In the genomic region with DNA sequence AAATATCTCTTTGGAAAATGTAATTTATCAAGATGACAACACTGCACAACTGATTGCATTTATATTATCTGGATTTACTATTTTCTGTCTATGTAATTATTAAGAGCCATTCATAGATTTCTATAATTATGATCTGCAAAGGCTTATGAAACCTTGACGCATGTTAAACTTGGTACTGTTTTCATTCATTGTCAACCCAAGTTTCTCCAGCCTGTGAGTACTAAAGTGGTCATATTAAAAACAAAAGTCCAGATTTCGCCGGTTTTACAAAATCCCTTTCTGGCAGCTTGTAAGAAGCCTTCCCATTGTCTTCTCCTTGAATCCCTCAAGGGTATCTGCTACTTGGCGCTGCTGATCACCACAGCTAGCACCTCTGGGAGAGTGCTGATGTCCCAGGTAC, we compare ENCODE assay signal across 28 cellular contexts. TPM values are rescaled to one million over a fixed set of nuclear protein-coding genes. Genes with fewer than 3 reads are reported as not detected.
"Had no signal": no experiment of that assay in that cellular context is flagged by ENCODE, and none has a peak within 500 bp of the region (broad histone marks: within the 10 kb centered on the region; RNA-seq: fewer than 3 reads in every experiment).

No MANE protein-coding gene starts in this region.

- H2AFZ ChIP-seq: parathyroid adenoma had no signal

- ATAC-seq: effector memory CD8-positive, alpha-beta T cell; gastrocnemius medialis; left cardiac atrium; right cardiac atrium had no signal

- H3K27ac Mint-ChIP-seq: activated naive CD8-positive, alpha-beta T cell treated with anti-CD3 and anti-CD28 coated beads for 36 hours; effector memory CD8-positive, alpha-beta T cell; stimulated activated naive CD8-positive, alpha-beta T cell treated with anti-CD3 and anti-CD28 coated beads, Interleukin-15, Interleukin-2, amounts not matched to agents 100 ng/mL and 50 ng/mL, for 24 hours had no signal

- H3K9me3 ChIP-seq: esophagus squamous epithelium, gastrocnemius medialis, tibial artery had no signal

- FAIRE-seq: colon, TTC549 had no signal

- DNase-seq: activated CD4-positive, alpha-beta T cell treated with anti-CD3 and anti-CD28 coated beads for 1 hour; activated CD4-positive, alpha-beta T cell treated with anti-CD3 and anti-CD28 coated beads, Interleukin-2, amount 50 U/mL, for 1 hour; activated naive CD4-positive, alpha-beta T cell treated with Interleukin-2 at 50 U/mL for 16 hours; activated naive CD8-positive, alpha-beta T cell treated with anti-CD3 and anti-CD28 coated beads for 36 hours; activated T-cell treated with anti-CD3 and anti-CD28 coated beads, Interleukin-2, amount 50 U/mL, for 1 hour; dorsolateral prefrontal cortex; effector memory CD8-positive, alpha-beta T cell; esophagus squamous epithelium; gastrocnemius medialis; head of caudate nucleus; islet precursor cell; left cardiac atrium; nucleus accumbens; right cardiac atrium; stimulated activated CD4-positive, alpha-beta T cell treated with anti-CD3 and anti-CD28 coated beads, Interleukin-4, amount 100 ng/mL, for 24 hours; substantia nigra; tibial artery; WERI-Rb-1 had no signal

- H3K36me3 Mint-ChIP-seq: activated naive CD8-positive, alpha-beta T cell treated with anti-CD3 and anti-CD28 coated beads for 36 hours; memory B cell had no signal

- H3K27me3 Mint-ChIP-seq: central memory CD8-positive, alpha-beta T cell; memory B cell had no signal

- H3K4me1 ChIP-seq: breast epithelium, esophagus squamous epithelium, gastrocnemius medialis, parathyroid adenoma, tibial artery had no signal

- H3K4me1 Mint-ChIP-seq: activated naive CD8-positive, alpha-beta T cell treated with anti-CD3 and anti-CD28 coated beads for 36 hours; central memory CD8-positive, alpha-beta T cell had no signal

- H3K36me3 ChIP-seq: breast epithelium, esophagus squamous epithelium, gastrocnemius medialis, tibial artery, WERI-Rb-1 had no signal

- H3K4me3 ChIP-seq: breast epithelium, dorsolateral prefrontal cortex, esophagus squamous epithelium, gastrocnemius medialis, tibial artery had no signal

- H3K27ac ChIP-seq: breast epithelium, dorsolateral prefrontal cortex, esophagus squamous epithelium, gastrocnemius medialis, parathyroid adenoma, tibial artery, WERI-Rb-1 had no signal

- H3K79me2 ChIP-seq: parathyroid adenoma had no signal

- H3K9me3 Mint-ChIP-seq: activated naive CD8-positive, alpha-beta T cell treated with anti-CD3 and anti-CD28 coated beads for 36 hours; central memory CD8-positive, alpha-beta T cell; effector memory CD8-positive, alpha-beta T cell; stimulated activated naive CD8-positive, alpha-beta T cell treated with anti-CD3 and anti-CD28 coated beads, Interleukin-15, Interleukin-2, amounts not matched to agents 100 ng/mL and 50 ng/mL, for 24 hours had no signal

- H3K4me3 Mint-ChIP-seq: activated naive CD8-positive, alpha-beta T cell treated with anti-CD3 and anti-CD28 coated beads for 36 hours; central memory CD8-positive, alpha-beta T cell; effector memory CD8-positive, alpha-beta T cell; stimulated activated naive CD8-positive, alpha-beta T cell treated with anti-CD3 and anti-CD28 coated beads, Interleukin-15, Interleukin-2, amounts not matched to agents 100 ng/mL and 50 ng/mL, for 24 hours had no signal

RNA-seq across cellular contexts. Expression of gene GRPR, which starts 19.7 kb away (rescaled TPM):
- total RNA-seq: activated naive CD8-positive, alpha-beta T cell treated with anti-CD3 and anti-CD28 coated beads for 36 hours; esophagus squamous epithelium; gastrocnemius medialis; ureter had no signal
- polyA plus RNA-seq: liver, neural cell, right cardiac atrium had no signal
